ENCODE assay signal across 21 cellular contexts in the genomic region with DNA sequence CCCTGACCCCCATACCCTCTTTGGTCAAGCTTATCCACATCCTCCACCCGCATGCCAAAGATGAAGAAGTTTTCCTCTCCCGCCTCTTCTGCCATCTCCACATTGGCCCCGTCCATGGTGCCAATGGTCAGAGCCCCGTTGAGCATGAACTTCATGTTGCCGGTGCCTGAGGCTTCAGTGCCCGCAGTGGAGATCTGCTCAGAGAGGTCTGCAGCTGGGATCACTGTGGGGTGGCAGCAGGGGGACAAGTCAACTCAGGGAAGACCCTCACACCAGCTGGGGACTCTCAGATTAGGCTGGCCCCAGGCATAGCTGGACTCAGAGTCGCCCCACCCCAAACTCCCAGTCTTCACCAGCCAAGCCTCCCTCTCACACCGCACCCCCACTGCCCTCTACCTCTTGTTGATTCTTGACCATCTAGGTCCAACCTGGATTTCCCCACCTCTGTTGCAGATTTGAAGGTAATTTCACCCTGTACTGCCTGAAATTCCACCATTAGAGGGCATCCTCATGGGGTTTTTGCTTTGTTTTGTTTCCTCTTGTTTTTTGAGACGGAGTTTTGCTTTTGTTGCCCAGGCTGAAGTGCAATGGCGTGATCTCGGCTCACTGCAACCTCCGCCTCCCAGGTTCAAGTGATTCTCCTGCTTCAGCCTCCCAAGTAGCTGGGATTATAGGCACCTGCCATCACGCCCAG. TPM values are rescaled to one million over a fixed set of nuclear protein-coding genes. Genes with fewer than 3 reads are reported as not detected.
DNase-seq lines count a peak whose midpoint lies in the region; ATAC-seq and TF ChIP-seq lines count a peak whose summit lies in the region.
"Had no signal": no experiment of that assay in that cellular context is flagged by ENCODE, and none has a peak within 500 bp of the region (broad histone marks: within the 10 kb centered on the region; RNA-seq: fewer than 3 reads in every experiment).

No MANE protein-coding gene starts in this region.

- ATAC-seq in Right ventricle myocardium inferior, result no peak
- no peak for ATAC-seq in RWPE2 (ENCODE audit: low read depth)
- no peak for ATAC-seq in GM21825 (IDR thresholded peaks at IDR 0.05; ENCODE audit: unreplicated experiment)

- BruUV-seq in PC-9 (replicated peaks; lab: Mats Ljungman, UMichigan), result no TSS peak

- no peaks in the 10 kb centered on the region for H3K9me2 ChIP-seq in PC-9 (ENCODE audit: insufficient read depth)

- H3K4me1 Mint-ChIP-seq in immature natural killer cell (peaks cover 46 to 50% of the 10 kb centered on the region in 2 donors), nephron progenitor cell (peaks cover 39% of the 10 kb centered on the region)

- H3K36me3 Mint-ChIP-seq in immature natural killer cell (peaks cover 4 to 23% (median 15%) of the 10 kb centered on the region in 3 donors), nephron progenitor cell (ENCODE audit: low read depth) (peaks cover 35% of the 10 kb centered on the region)

- H3K9me3 Mint-ChIP-seq in immature natural killer cell (no peaks in the 10 kb centered on the region), nephron progenitor cell (no peaks in the 10 kb centered on the region)

- TF ChIP-seq CTCF in RWPE2 (IDR thresholded peaks at IDR 0.05; ENCODE audit: poor library complexity, severe bottlenecking) (peak; percentile 11), nephron progenitor cell (IDR thresholded peaks at IDR 0.05) (no peak), PC-9 (conservative IDR thresholded peaks at IDR 0.05) (no peak; the same call in 1 of the 2 replicates)

- no peak overlapping the region for H3K4me2 ChIP-seq in PC-9
- H3K4me2 ChIP-seq: KMS-11 had no signal

- H3K4me3 ChIP-seq in RWPE2 (ENCODE audit: severe bottlenecking) (no peak overlapping the region), PC-9 (no peak overlapping the region)
- H3K4me3 ChIP-seq: suprapubic skin had no signal

- peaks cover 6% of the 10 kb centered on the region; the same call in 1 of the 2 replicates for H3F3A ChIP-seq in PC-9 (ENCODE audit: insufficient read depth, low read depth)

- H2AFZ ChIP-seq in PC-9, result no peak overlapping the region

- H3K27ac ChIP-seq in RWPE2 (ENCODE audit: poor library complexity, severe bottlenecking) (no peak overlapping the region), PC-9 (no peak overlapping the region)
- H3K27ac ChIP-seq: epithelial cell of prostate, HL-60, KMS-11, suprapubic skin had no signal

- H3K27me3 Mint-ChIP-seq in immature natural killer cell (ENCODE audit: low read depth in 3 of 3) (peaks cover 2 to 9% (median 5%) of the 10 kb centered on the region in 3 donors), nephron progenitor cell (ENCODE audit: low read depth, poor library complexity) (peaks cover 37% of the 10 kb centered on the region)

- peak overlapping the region in 4 of 6 donors; percentile 30 to 76 (median 52) for H3K27ac Mint-ChIP-seq in immature natural killer cell
- no peak overlapping the region for H3K27ac Mint-ChIP-seq in nephron progenitor cell

- H3K9me3 ChIP-seq in RWPE2 (ENCODE audit: severe bottlenecking) (no peaks in the 10 kb centered on the region), PC-9 (ENCODE audit: insufficient read depth, low read depth) (no peaks in the 10 kb centered on the region)
- H3K9me3 ChIP-seq: suprapubic skin had no signal

- CTCF ChIA-PET in PC-9 (lab: Charles Lee), result no interaction called here

- POLR2A ChIA-PET in PC-9 (lab: Charles Lee; ENCODE audit: unreplicated experiment), result no interaction called here

- H4K20me1 ChIP-seq in PC-9 (ENCODE audit: insufficient read depth), result no peaks in the 10 kb centered on the region

- H3K4me3 Mint-ChIP-seq in immature natural killer cell, result no peak overlapping the region
- no peak overlapping the region for H3K4me3 Mint-ChIP-seq in nephron progenitor cell

- H3K4me1 ChIP-seq in RWPE2 (ENCODE audit: insufficient read depth, poor library complexity, severe bottlenecking), result peaks cover 4% of the 10 kb centered on the region
- H3K4me1 ChIP-seq in PC-9 (replicated peaks; ENCODE audit: insufficient read depth), result no peaks in the 10 kb centered on the region

- H3K27me3 ChIP-seq in RWPE2 (ENCODE audit: insufficient read depth, poor library complexity, severe bottlenecking) (peaks cover 1% of the 10 kb centered on the region), PC-9 (ENCODE audit: insufficient read depth, low read depth) (peaks cover 2% of the 10 kb centered on the region)
- H3K27me3 ChIP-seq: suprapubic skin had no signal

- no peaks in the 10 kb centered on the region for H3K79me2 ChIP-seq in PC-9 (ENCODE audit: low read depth)

- DNase-seq in Right ventricle myocardium inferior (ENCODE audit: missing footprints), result peak; percentile 34
- DNase-seq in cardiac septum (ENCODE audit: low spot score), result no peak
- DNase-seq in RWPE2 (ENCODE audit: low spot score), result peak; percentile 45
- DNase-seq in immature natural killer cell, result no peak
- no peak for DNase-seq in nephron progenitor cell
- DNase-seq in PC-9, result no peak
- DNase-seq in mucosa of gallbladder (ENCODE audit: low spot score), result no peak
- DNase-seq: AML-193; DMS79; kidney glomerular epithelial cell; midbrain; NCI-H1436 treated with DMSO at 0.1 percent for 48 hours; NCI-H524; RPMI8226; stimulated activated CD4-positive, alpha-beta T cell treated with anti-CD3 and anti-CD28 coated beads, Interleukin-12 subunit alpha, Interleukin-12 subunit beta, amount 100 ng/mL, for 4 hours; T-helper 9 cell had no signal

- intact Hi-C loops in Right ventricle myocardium inferior (cut with DNase I) (no loop called here), cardiac septum (cut with DNase I) (no loop called here), PC-9 (cut with micrococcal nuclease; ENCODE audit: unreplicated experiment) (no loop called here)

- H3K36me3 ChIP-seq in RWPE2 (ENCODE audit: low read depth), result no peaks in the 10 kb centered on the region
- H3K36me3 ChIP-seq in PC-9 (ENCODE audit: low read depth), result no peaks in the 10 kb centered on the region
- H3K36me3 ChIP-seq: suprapubic skin had no signal

RNA-seq across cellular contexts. Expression of a gene that starts 6.6 kb away (rescaled TPM):
- total RNA-seq in Right ventricle myocardium inferior (46.8 TPM), cardiac septum (30.8 TPM), PC-9 (2021) (1.0 and 2.1 TPM in 2 replicates), mucosa of gallbladder (17.1 TPM)
- polyA plus RNA-seq in immature natural killer cell, result 100 to 1,000 TPM; 142 to 165 (median 154) TPM

RNA-seq across cellular contexts. Expression of a gene that starts 9.3 kb away (rescaled TPM):
- total RNA-seq in Right ventricle myocardium inferior (179 TPM), cardiac septum (42.5 TPM), PC-9 (2021) (1.3 and 1.6 TPM in 2 replicates), mucosa of gallbladder (14.3 TPM)
- polyA plus RNA-seq in immature natural killer cell, result 1 to 10 TPM in 1 of 3 donors, under 1 TPM in 1, not detected in 1; 0.63 to 1.1 TPM

RNA-seq across cellular contexts. Expression of a gene that starts 27.5 kb away (rescaled TPM):
- 1.9 TPM for total RNA-seq in Right ventricle myocardium inferior
- 3.5 TPM for total RNA-seq in cardiac septum
- 1 to 10 TPM in 2 of 3 donors, under 1 TPM in 1; 0.44 to 3.6 (median 3.2) TPM for polyA plus RNA-seq in immature natural killer cell
- 0.10 TPM in 1 of 2 replicates, not detected in the other for total RNA-seq in PC-9 (2021)
- total RNA-seq in mucosa of gallbladder, result 8.1 TPM

RNA-seq across cellular contexts. Expression of a gene that starts 27.8 kb away (rescaled TPM):
- total RNA-seq in Right ventricle myocardium inferior, result 172 TPM
- total RNA-seq in cardiac septum, result 175 TPM
- 100 to 1,000 TPM in 1 of 3 donors, 10 to 100 TPM in 2; 51.1 to 142 (median 56.3) TPM for polyA plus RNA-seq in immature natural killer cell
- total RNA-seq in PC-9 (2021), result 253 and 336 TPM in 2 replicates
- total RNA-seq in mucosa of gallbladder, result 263 TPM

RNA-seq across cellular contexts. Expression of a gene that starts 52.5 kb away (rescaled TPM):
- total RNA-seq in Right ventricle myocardium inferior (11.3 TPM), cardiac septum (6.7 TPM), PC-9 (2021) (32.6 and 34.3 TPM in 2 replicates), mucosa of gallbladder (23.1 TPM)
- polyA plus RNA-seq in immature natural killer cell, result 10 to 100 TPM in 2 of 3 donors, 1 to 10 TPM in 1; 9.2 to 16.4 (median 15.9) TPM

Comparison
In these comparisons a context has a peak if more than half of its experiments do, and no peak if none do; other contexts are left out.
1. DNase-seq: peak in Right ventricle myocardium inferior (single experiment) and RWPE2 (single experiment); none in cardiac septum (single experiment), immature natural killer cell (0 of 3), nephron progenitor cell (single experiment), PC-9 (0 of 2) and mucosa of gallbladder (single experiment).